ENCODE assay signal across 19 cellular contexts in the genomic region with DNA sequence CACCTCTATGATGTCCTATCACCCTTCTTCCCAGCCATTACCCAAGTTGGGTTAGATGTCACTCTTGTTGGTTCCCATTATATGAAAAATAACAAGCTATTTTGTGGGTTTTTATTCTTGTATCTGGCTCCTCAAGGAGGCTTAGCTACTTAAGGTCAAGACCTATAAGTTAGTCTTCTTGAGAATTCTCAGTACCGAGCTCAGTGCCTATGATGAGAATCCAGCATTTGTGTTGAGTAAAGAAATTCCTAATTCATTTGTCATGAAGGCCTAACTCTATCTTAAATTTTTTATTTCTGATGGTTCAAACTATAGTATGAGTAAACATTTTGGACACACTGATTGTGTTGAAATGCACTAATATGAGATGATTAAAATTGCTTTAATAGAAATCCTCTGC.
"Had no signal": no experiment of that assay in that cellular context is flagged by ENCODE, and none has a peak within 500 bp of the region (broad histone marks: within the 10 kb centered on the region; RNA-seq: fewer than 3 reads in every experiment).

No MANE protein-coding gene starts in this region.

- H3K27ac ChIP-seq: adrenal gland, body of pancreas, hepatocyte, left lung, parathyroid adenoma, thoracic aorta, VCaP had no signal

- H3K36me3 Mint-ChIP-seq: stimulated activated effector memory CD8-positive, alpha-beta T cell treated with anti-CD3 and anti-CD28 coated beads, Interleukin-12 subunit alpha, Interleukin-12 subunit beta, amount 100 ng/mL, for 72 hours had no signal

- H3K4me3 ChIP-seq: adrenal gland, body of pancreas, hepatocyte, left lung, thoracic aorta had no signal

- H3K4me2 ChIP-seq: hepatocyte had no signal

- ATAC-seq: activated CD8-positive, alpha-beta memory T cell treated with anti-CD3 and anti-CD28 coated beads, Interleukin-2, amount 10 ng/mL, durations not matched to agents 7 days and 5 days; body of pancreas; left lung; naive thymus-derived CD8-positive, alpha-beta T cell; stimulated activated effector memory CD8-positive, alpha-beta T cell treated with anti-CD3 and anti-CD28 coated beads, Interleukin-12 subunit alpha, Interleukin-12 subunit beta, amount 100 ng/mL, for 72 hours; T-cell had no signal

- H3K4me1 Mint-ChIP-seq: activated CD8-positive, alpha-beta memory T cell treated with anti-CD3 and anti-CD28 coated beads, Interleukin-2, amount 10 ng/mL, durations not matched to agents 7 days and 5 days; activated naive CD4-positive, alpha-beta T cell treated with anti-CD3 and anti-CD28 coated beads, Interleukin-2, amount 10 ng/mL, durations not matched to agents 7 days and 5 days; memory B cell; naive thymus-derived CD8-positive, alpha-beta T cell; stimulated activated effector memory CD8-positive, alpha-beta T cell treated with anti-CD3 and anti-CD28 coated beads, Interleukin-12 subunit alpha, Interleukin-12 subunit beta, amount 100 ng/mL, for 72 hours; T-cell had no signal

- H3K4me3 Mint-ChIP-seq: activated CD8-positive, alpha-beta memory T cell treated with anti-CD3 and anti-CD28 coated beads, Interleukin-2, amount 10 ng/mL, durations not matched to agents 7 days and 5 days; activated naive CD4-positive, alpha-beta T cell treated with anti-CD3 and anti-CD28 coated beads, Interleukin-2, amount 10 ng/mL, durations not matched to agents 7 days and 5 days; memory B cell; naive thymus-derived CD8-positive, alpha-beta T cell; stimulated activated effector memory CD8-positive, alpha-beta T cell treated with anti-CD3 and anti-CD28 coated beads, Interleukin-12 subunit alpha, Interleukin-12 subunit beta, amount 100 ng/mL, for 72 hours; T-cell had no signal

- H3K9ac ChIP-seq: parathyroid adenoma had no signal

- H3K27ac Mint-ChIP-seq: activated CD8-positive, alpha-beta memory T cell treated with anti-CD3 and anti-CD28 coated beads, Interleukin-2, amount 10 ng/mL, durations not matched to agents 7 days and 5 days; activated naive CD4-positive, alpha-beta T cell treated with anti-CD3 and anti-CD28 coated beads, Interleukin-2, amount 10 ng/mL, durations not matched to agents 7 days and 5 days; memory B cell; naive thymus-derived CD8-positive, alpha-beta T cell; stimulated activated effector memory CD8-positive, alpha-beta T cell treated with anti-CD3 and anti-CD28 coated beads, Interleukin-12 subunit alpha, Interleukin-12 subunit beta, amount 100 ng/mL, for 72 hours; T-cell had no signal

- H3K4me1 ChIP-seq: adrenal gland, body of pancreas, left lung, parathyroid adenoma had no signal

- H3K79me2 ChIP-seq: hepatocyte, parathyroid adenoma had no signal

- H2AFZ ChIP-seq: hepatocyte, parathyroid adenoma had no signal

- H3K9me3 Mint-ChIP-seq: activated naive CD4-positive, alpha-beta T cell treated with anti-CD3 and anti-CD28 coated beads, Interleukin-2, amount 10 ng/mL, durations not matched to agents 7 days and 5 days; stimulated activated effector memory CD8-positive, alpha-beta T cell treated with anti-CD3 and anti-CD28 coated beads, Interleukin-12 subunit alpha, Interleukin-12 subunit beta, amount 100 ng/mL, for 72 hours had no signal

- H3K27me3 Mint-ChIP-seq: activated CD8-positive, alpha-beta memory T cell treated with anti-CD3 and anti-CD28 coated beads, Interleukin-2, amount 10 ng/mL, durations not matched to agents 7 days and 5 days; activated naive CD4-positive, alpha-beta T cell treated with anti-CD3 and anti-CD28 coated beads, Interleukin-2, amount 10 ng/mL, durations not matched to agents 7 days and 5 days; memory B cell; naive thymus-derived CD8-positive, alpha-beta T cell; T-cell had no signal

- H3K36me3 ChIP-seq: adrenal gland, thoracic aorta had no signal

- H3K27me3 ChIP-seq: adrenal gland, body of pancreas, hepatocyte, left lung had no signal

- DNase-seq: activated CD4-positive, alpha-beta T cell treated with anti-CD3 and anti-CD28 coated beads for 1 hour; activated CD4-positive, alpha-beta T cell treated with anti-CD3 and anti-CD28 coated beads, Interleukin-2, amount 50 U/mL, for 48 hours; activated CD8-positive, alpha-beta memory T cell treated with anti-CD3 and anti-CD28 coated beads, Interleukin-2, amount 10 ng/mL, durations not matched to agents 7 days and 5 days; activated naive CD4-positive, alpha-beta T cell treated with anti-CD3 and anti-CD28 coated beads, Interleukin-2, amount 10 ng/mL, durations not matched to agents 7 days and 5 days; activated T-cell treated with anti-CD3 and anti-CD28 coated beads, Interleukin-2, amount 50 U/mL, for 1 hour; adrenal gland; body of pancreas; effector CD8-positive, alpha-beta T cell; kidney; left lung; naive thymus-derived CD8-positive, alpha-beta T cell; T-cell; T-helper 9 cell had no signal

- H3K9me3 ChIP-seq: adrenal gland, body of pancreas, left lung, thoracic aorta had no signal
